In genomic region chr7:135877799-135878198, GRCh38 we compare ENCODE assay signal across 10 cellular contexts.
DNase-seq lines count a peak whose midpoint lies in the region; ATAC-seq and TF ChIP-seq lines count a peak whose summit lies in the region.
"Had no signal": no experiment of that assay in that cellular context is flagged by ENCODE, and none has a peak within 500 bp of the region (broad histone marks: within the 10 kb centered on the region; RNA-seq: fewer than 3 reads in every experiment).

No MANE protein-coding gene starts in this region.

- no peak for TF ChIP-seq EP300 in sigmoid colon (IDR thresholded peaks at IDR 0.05)

- H3K4me1 Mint-ChIP-seq in progenitor cell of endocrine pancreas (ENCODE audit: low read depth), result peaks cover 14% of the 10 kb centered on the region
- H3K4me1 Mint-ChIP-seq: natural killer cell had no signal

- peaks cover 9% of the 10 kb centered on the region for H3K9me3 Mint-ChIP-seq in progenitor cell of endocrine pancreas (ENCODE audit: low read depth)
- H3K9me3 Mint-ChIP-seq: natural killer cell had no signal

- H3K36me3 Mint-ChIP-seq in progenitor cell of endocrine pancreas (ENCODE audit: insufficient read depth), result no peaks in the 10 kb centered on the region
- H3K36me3 Mint-ChIP-seq: natural killer cell had no signal

- intact Hi-C loops in sigmoid colon (cut with DNase I) (no loop called here), aorta (cut with DNase I) (no loop called here)

- no peak for TF ChIP-seq CTCF in astrocyte of the spinal cord (IDR thresholded peaks at IDR 0.05; ENCODE audit: low read depth, low read length)
- TF ChIP-seq CTCF in progenitor cell of endocrine pancreas (IDR thresholded peaks at IDR 0.05; ENCODE audit: unreplicated experiment), result no peak
- no peak for TF ChIP-seq CTCF in sigmoid colon (IDR thresholded peaks at IDR 0.05)

- no peaks in the 10 kb centered on the region for H3K4me1 ChIP-seq in sigmoid colon
- no peaks in the 10 kb centered on the region for H3K4me1 ChIP-seq in aorta (ENCODE audit: control insufficient read depth in 1 of 2, insufficient read depth in 2 of 2, low read length in 2 of 2)
- H3K4me1 ChIP-seq: Peyer's patch had no signal

- 37 to 59% methylated on average over 5 of the region's 5 CpGs for WGBS in sigmoid colon, 2 donors
- 70 to 72% methylated on average over 5 of the region's 5 CpGs for WGBS in aorta, 2 donors

- in situ Hi-C loops in astrocyte of the spinal cord (cut with HindIII; ENCODE audit: low sequenced_read_pairs), result no loop called here

- H3K9me3 ChIP-seq in sigmoid colon (no peaks in the 10 kb centered on the region), aorta (ENCODE audit: control insufficient read depth, low read length) (no peaks in the 10 kb centered on the region)
- H3K9me3 ChIP-seq: Peyer's patch had no signal

- H3K27me3 Mint-ChIP-seq in progenitor cell of endocrine pancreas, result no peaks in the 10 kb centered on the region

- no peaks in the 10 kb centered on the region for H3K27me3 ChIP-seq in sigmoid colon
- H3K27me3 ChIP-seq in aorta (ENCODE audit: control insufficient read depth in 1 of 2, insufficient read depth in 2 of 2, low read length in 1 of 2), result no peaks in the 10 kb centered on the region
- H3K27me3 ChIP-seq: Peyer's patch had no signal

- peak overlapping the region; percentile 42 for H3K27ac Mint-ChIP-seq in progenitor cell of endocrine pancreas
- H3K27ac Mint-ChIP-seq: natural killer cell had no signal

- H3K4me3 ChIP-seq in astrocyte of the spinal cord (ENCODE audit: low read depth, low read length) (no peak overlapping the region), sigmoid colon (no peak overlapping the region), aorta (ENCODE audit: low read length in 2 of 2) (no peak overlapping the region)
- H3K4me3 ChIP-seq: Peyer's patch had no signal

- H3K36me3 ChIP-seq in sigmoid colon (no peaks in the 10 kb centered on the region), aorta (ENCODE audit: control insufficient read depth in 1 of 2, insufficient read depth in 2 of 2, low read length in 1 of 2) (no peaks in the 10 kb centered on the region)
- H3K36me3 ChIP-seq: Peyer's patch had no signal

- H3K27ac ChIP-seq in sigmoid colon (no peak overlapping the region), aorta (ENCODE audit: low read depth in 1 of 2, low read length in 2 of 2) (no peak overlapping the region)
- H3K27ac ChIP-seq: Peyer's patch had no signal

- no peak for TF ChIP-seq POLR2A in sigmoid colon (IDR thresholded peaks at IDR 0.05)

- DNase-seq in LHCN-M2 (ENCODE audit: low read depth), result peak; percentile 99
- DNase-seq in astrocyte of the spinal cord (ENCODE audit: low read depth, low spot score), result peak; percentile 42
- DNase-seq in progenitor cell of endocrine pancreas (ENCODE audit: low spot score, unreplicated experiment), result no peak
- no peak for DNase-seq in cortex of kidney (lab: John Stamatoyannopoulos, UW)
- no peak for DNase-seq in sigmoid colon
- no peak for DNase-seq in aorta
- DNase-seq: natural killer cell, Peyer's patch had no signal

- no peak overlapping the region for H3K4me3 Mint-ChIP-seq in progenitor cell of endocrine pancreas (ENCODE audit: low read depth)
- H3K4me3 Mint-ChIP-seq: natural killer cell had no signal

- ATAC-seq in GM19351 (IDR thresholded peaks at IDR 0.05; ENCODE audit: unreplicated experiment) (peak; percentile 95), HG03460 (IDR thresholded peaks at IDR 0.05; ENCODE audit: unreplicated experiment) (no peak), aorta (ENCODE audit: low FRiP score) (no peak)
- ATAC-seq: natural killer cell had no signal

Comparison
In these comparisons a context has a peak if more than half of its experiments do, and no peak if none do; other contexts are left out.
1. DNase-seq: peak in LHCN-M2 (single experiment) and astrocyte of the spinal cord (single experiment); none in progenitor cell of endocrine pancreas (single experiment), cortex of kidney (single experiment), sigmoid colon (single experiment) and aorta (0 of 2).